18 cellular contexts compared by ENCODE assay signal in the genomic region with DNA sequence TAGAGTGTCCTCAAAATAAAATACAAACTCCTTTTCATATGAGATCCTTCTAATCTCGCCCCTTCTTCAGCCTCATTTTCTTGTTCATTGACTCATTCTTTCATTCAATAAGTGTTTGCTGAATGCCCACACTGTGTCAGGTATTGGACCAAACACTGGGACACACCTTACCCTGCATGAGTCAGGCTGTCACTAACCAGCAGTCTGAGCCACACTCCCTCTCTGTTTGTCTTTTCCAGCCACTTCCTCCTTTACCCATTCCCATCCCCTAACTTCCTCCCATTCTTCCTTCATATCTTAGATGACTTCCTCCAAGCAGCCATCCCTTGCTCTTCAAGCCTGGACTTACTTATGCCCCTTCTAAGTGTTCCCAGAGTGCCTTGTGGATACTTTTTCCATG. TPM values are rescaled to one million over a fixed set of nuclear protein-coding genes. Genes with fewer than 3 reads are reported as not detected.
A peak's percentile ranks its signal among the peaks of the same experiment; 100 is the strongest.
DNase-seq lines count a peak whose midpoint lies in the region; ATAC-seq and TF ChIP-seq lines count a peak whose summit lies in the region.
"Had no signal": no experiment of that assay in that cellular context is flagged by ENCODE, and none has a peak within 500 bp of the region (broad histone marks: within the 10 kb centered on the region; RNA-seq: fewer than 3 reads in every experiment).

No MANE protein-coding gene starts in this region.

- POLR2A ChIA-PET in PC-3 (lab: Charles Lee; ENCODE audit: unreplicated experiment) = interaction anchor here (0.6 kb wide), 1 partner anchor 27 kb away, joined by 3 read pairs; a partner anchor contains a TSS

- CTCF ChIA-PET in PC-3 (lab: Charles Lee) = no interaction called here

- no peaks in the 10 kb centered on the region for H3K36me3 ChIP-seq in PC-3 (ENCODE audit: low read depth, low read length)
- H3K36me3 ChIP-seq: thyroid gland had no signal

- no peaks in the 10 kb centered on the region for H3K79me2 ChIP-seq in PC-3 (ENCODE audit: low read length)
- H3K79me2 ChIP-seq: parathyroid adenoma had no signal

- intact Hi-C loops in PC-3 (cut with micrococcal nuclease) = no loop called here

- no peaks in the 10 kb centered on the region for H3K9me2 ChIP-seq in PC-3 (replicated peaks; ENCODE audit: low read length)

- peak overlapping the region; percentile 41 for H3K9ac ChIP-seq in PC-3 (ENCODE audit: low read length)
- H3K9ac ChIP-seq: parathyroid adenoma had no signal

- TF ChIP-seq CTCF in PC-3 (conservative IDR thresholded peaks at IDR 0.05; ENCODE audit: low read depth, low read length) (no peak), foreskin fibroblast (IDR thresholded peaks at IDR 0.05; ENCODE audit: low read depth, low read length) (no peak)

- H3K4me3 ChIP-seq in PC-3 (ENCODE audit: low read length) (peak overlapping the region; percentile 15; the same call in 1 of the 2 replicates), foreskin fibroblast (ENCODE audit: low read depth in 1 of 2, low read length in 2 of 2) (no peak overlapping the region)
- H3K4me3 ChIP-seq: thyroid gland had no signal

- no peaks in the 10 kb centered on the region for H3F3A ChIP-seq in PC-3 (ENCODE audit: low read length, unreplicated experiment)

- H3K4me1 ChIP-seq in PC-3 (ENCODE audit: insufficient read depth, low read length) = peaks cover 31% of the 10 kb centered on the region
- H3K4me1 ChIP-seq: parathyroid adenoma had no signal

- peak overlapping the region; percentile 35 for H2AFZ ChIP-seq in PC-3 (ENCODE audit: low read length)
- H2AFZ ChIP-seq: parathyroid adenoma had no signal

- ATAC-seq in PC-3 (peak; percentile 100), GM18907 (IDR thresholded peaks at IDR 0.05; ENCODE audit: unreplicated experiment) (no peak)
- ATAC-seq: Right ventricle myocardium inferior had no signal

- BruUV-seq in PC-3 (replicated peaks; lab: Mats Ljungman, UMichigan) = no TSS peak

- H3K27me3 ChIP-seq in PC-3 (ENCODE audit: low read length) = no peaks in the 10 kb centered on the region
- H3K27me3 ChIP-seq: thyroid gland had no signal

- peak overlapping the region; percentile 88 for H3K27ac ChIP-seq in PC-3 (ENCODE audit: low read length)
- H3K27ac ChIP-seq: HL-60, parathyroid adenoma, thyroid gland had no signal

- peak overlapping the region; percentile 70 for H3K4me2 ChIP-seq in PC-3 (ENCODE audit: low read length)

- peak; percentile 39 for DNase-seq in stimulated activated CD4-positive, alpha-beta T cell treated with anti-CD3 and anti-CD28 coated beads, Interleukin-4, amount 100 ng/mL, for 24 hours
- no peak for DNase-seq in stimulated activated CD4-positive, alpha-beta T cell treated with anti-CD3 and anti-CD28 coated beads, Interleukin-12 subunit alpha, Interleukin-12 subunit beta, amount 100 ng/mL, for 4 hours
- DNase-seq in PC-3 (peak; percentile 97), kidney tubule cell (ENCODE audit: low spot score) (peak; percentile 86), RKO (ENCODE audit: low spot score) (no peak), foreskin fibroblast (no peak), DMS153 (lab: John Stamatoyannopoulos, UW) (no peak)
- DNase-seq: activated CD8-positive, alpha-beta memory T cell treated with anti-CD3 and anti-CD28 coated beads for 24 hours; caudate nucleus; CD4-positive, CD25-positive, alpha-beta regulatory T cell; NCI-H2081 treated with DMSO at 0.1 percent for 48 hours; NCI-H82; T1000; thyroid gland had no signal

- H3K9me3 ChIP-seq in PC-3 (ENCODE audit: low read length) = no peaks in the 10 kb centered on the region
- H3K9me3 ChIP-seq: thyroid gland had no signal

- no peaks in the 10 kb centered on the region for H4K20me1 ChIP-seq in PC-3 (ENCODE audit: low read length)

RNA-seq across cellular contexts. Expression of a gene that starts 27.0 kb away (rescaled TPM):
- total RNA-seq in PC-3 (2014; rRNA removed) = 266 and 319 TPM in 2 replicates

Comparison
In these comparisons a context has a peak if more than half of its experiments do, and no peak if none do; other contexts are left out.
1. DNase-seq: peak in stimulated activated CD4-positive, alpha-beta T cell treated with anti-CD3 and anti-CD28 coated beads, Interleukin-4, amount 100 ng/mL, for 24 hours (single experiment), PC-3 (single experiment) and kidney tubule cell (single experiment); none in stimulated activated CD4-positive, alpha-beta T cell treated with anti-CD3 and anti-CD28 coated beads, Interleukin-12 subunit alpha, Interleukin-12 subunit beta, amount 100 ng/mL, for 4 hours (single experiment), RKO (single experiment), foreskin fibroblast (0 of 2) and DMS153 (single experiment).